In the genomic region with DNA sequence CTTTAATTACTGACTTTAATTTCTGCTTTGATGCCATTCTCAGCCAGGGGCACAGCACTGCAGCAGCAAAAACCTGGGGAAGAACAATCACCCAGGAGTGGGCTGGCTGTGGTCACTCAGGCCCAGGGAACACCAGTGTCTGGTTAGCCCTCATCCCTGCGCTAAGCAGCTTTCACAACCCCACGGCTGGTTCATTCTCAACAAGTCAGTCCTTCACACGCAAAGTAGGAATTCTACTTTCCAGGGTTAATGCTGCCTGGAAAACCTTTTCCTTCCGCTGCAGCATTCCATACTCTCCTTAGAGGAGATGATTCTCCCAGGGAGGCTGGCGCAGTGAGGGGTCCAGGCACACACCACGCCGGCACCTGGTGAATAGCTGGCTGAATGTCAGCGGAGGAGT, we compare ENCODE assay signal across 23 cellular contexts. TPM values are rescaled to one million over a fixed set of nuclear protein-coding genes. Genes with fewer than 3 reads are reported as not detected.
DNase-seq lines count a peak whose midpoint lies in the region; ATAC-seq and TF ChIP-seq lines count a peak whose summit lies in the region.
"Had no signal": no experiment of that assay in that cellular context is flagged by ENCODE, and none has a peak within 500 bp of the region (broad histone marks: within the 10 kb centered on the region; RNA-seq: fewer than 3 reads in every experiment).

No MANE protein-coding gene starts in this region.

- no peaks in the 10 kb centered on the region for H3K36me3 Mint-ChIP-seq in natural killer cell treated with Interleukin-12 subunit alpha and Interleukin-12 subunit beta and Interleukin-15 and Interleukin-18, amount 100 ng/mL, for 72 hours
- H3K36me3 Mint-ChIP-seq in natural killer cell (no peaks in the 10 kb centered on the region), neural progenitor cell (no peaks in the 10 kb centered on the region)
- H3K36me3 Mint-ChIP-seq: IgD-negative memory B cell had no signal

- H3K27me3 Mint-ChIP-seq in natural killer cell treated with Interleukin-12 subunit alpha and Interleukin-12 subunit beta and Interleukin-15 and Interleukin-18, amount 100 ng/mL, for 72 hours = no peaks in the 10 kb centered on the region
- H3K27me3 Mint-ChIP-seq in natural killer cell (ENCODE audit: low read depth in 2 of 2) (peaks cover 0 to 5% of the 10 kb centered on the region in 2 donors), neural progenitor cell (ENCODE audit: insufficient read depth, low read depth) (no peaks in the 10 kb centered on the region)
- H3K27me3 Mint-ChIP-seq: activated naive CD4-positive, alpha-beta T cell treated with anti-CD3 and anti-CD28 coated beads, Interleukin-2, amount 50 U/mL, for 24 hours; IgD-negative memory B cell had no signal

- H3K4me2 ChIP-seq in neural progenitor cell = peak overlapping the region; percentile 25

- no peaks in the 10 kb centered on the region for H3F3A ChIP-seq in neural progenitor cell (ENCODE audit: low read depth)

- no peaks in the 10 kb centered on the region for H3K9me3 Mint-ChIP-seq in natural killer cell treated with Interleukin-12 subunit alpha and Interleukin-12 subunit beta and Interleukin-15 and Interleukin-18, amount 100 ng/mL, for 72 hours
- H3K9me3 Mint-ChIP-seq in natural killer cell = no peaks in the 10 kb centered on the region
- H3K9me3 Mint-ChIP-seq in neural progenitor cell = peaks cover 7% of the 10 kb centered on the region
- H3K9me3 Mint-ChIP-seq: activated naive CD4-positive, alpha-beta T cell treated with anti-CD3 and anti-CD28 coated beads, Interleukin-2, amount 50 U/mL, for 24 hours; activated T-helper 1 cell treated with anti-CD3 and anti-CD28 coated beads, Interleukin-12 subunit alpha, Interleukin-12 subunit beta, Interleukin-2, Interleukin-4 antibody, amounts not matched to agents 30 ng/mL and 10 ng/mL and 1 ng/mL, durations not matched to agents 14 hours and 24 hours and 36 hours; IgD-negative memory B cell; T-helper 2 cell treated with Interferon-gamma antibody and Interleukin-4, amounts not matched to agents 5 μg/mL and 100 μg/mL, for 36 hours had no signal

- peak overlapping the region; percentile 7 for H3K4me3 Mint-ChIP-seq in natural killer cell treated with Interleukin-12 subunit alpha and Interleukin-12 subunit beta and Interleukin-15 and Interleukin-18, amount 100 ng/mL, for 72 hours
- H3K4me3 Mint-ChIP-seq in natural killer cell (no peak overlapping the region), neural progenitor cell (no peak overlapping the region)
- H3K4me3 Mint-ChIP-seq: activated naive CD4-positive, alpha-beta T cell treated with anti-CD3 and anti-CD28 coated beads, Interleukin-2, amount 50 U/mL, for 24 hours; activated T-helper 1 cell treated with anti-CD3 and anti-CD28 coated beads, Interleukin-12 subunit alpha, Interleukin-12 subunit beta, Interleukin-2, Interleukin-4 antibody, amounts not matched to agents 30 ng/mL and 10 ng/mL and 1 ng/mL, durations not matched to agents 14 hours and 24 hours and 36 hours; IgD-negative memory B cell; nephron progenitor cell; T-helper 2 cell treated with Interferon-gamma antibody and Interleukin-4, amounts not matched to agents 5 μg/mL and 100 μg/mL, for 36 hours had no signal

- H3K4me3 ChIP-seq in brain microvascular endothelial cell (ENCODE audit: low read depth, low read length) (no peak overlapping the region), neural progenitor cell (no peak overlapping the region)
- H3K4me3 ChIP-seq: BLaER1 treated with 17β-estradiol and CSF1 and Interleukin-3, amounts not matched to agents 10 nM and 100 nM; prostate gland; vagina had no signal

- peaks cover 13% of the 10 kb centered on the region for H3K4me1 ChIP-seq in neural progenitor cell
- H3K4me1 ChIP-seq: prostate gland, vagina had no signal

- no peaks in the 10 kb centered on the region for H3K79me2 ChIP-seq in neural progenitor cell (ENCODE audit: low read depth)

- no peak overlapping the region for H3K9ac ChIP-seq in neural progenitor cell
- H3K9ac ChIP-seq: BLaER1 treated with 17β-estradiol and CSF1 and Interleukin-3, amounts not matched to agents 10 nM and 100 nM had no signal

- H3K27me3 ChIP-seq in brain microvascular endothelial cell (replicated peaks) (no peaks in the 10 kb centered on the region), neural progenitor cell (no peaks in the 10 kb centered on the region)
- H3K27me3 ChIP-seq: BLaER1 treated with 17β-estradiol and CSF1 and Interleukin-3, amounts not matched to agents 10 nM and 100 nM; vagina had no signal

- intact Hi-C loops in natural killer cell (cut with micrococcal nuclease) = no loop called here

- H3K27ac ChIP-seq in brain microvascular endothelial cell = peak overlapping the region; percentile 26
- H3K27ac ChIP-seq in neural progenitor cell = no peak overlapping the region
- H3K27ac ChIP-seq: BLaER1 treated with 17β-estradiol and CSF1 and Interleukin-3, amounts not matched to agents 10 nM and 100 nM; prostate gland; vagina had no signal

- H3K9me3 ChIP-seq in neural progenitor cell (ENCODE audit: low read depth) = no peaks in the 10 kb centered on the region
- H3K9me3 ChIP-seq: prostate gland, vagina had no signal

- no peaks in the 10 kb centered on the region for H3K36me3 ChIP-seq in brain microvascular endothelial cell (replicated peaks)
- no peaks in the 10 kb centered on the region for H3K36me3 ChIP-seq in neural progenitor cell
- H3K36me3 ChIP-seq: BLaER1 treated with 17β-estradiol and CSF1 and Interleukin-3, amounts not matched to agents 10 nM and 100 nM; prostate gland; vagina had no signal

- H4K20me1 ChIP-seq in neural progenitor cell (ENCODE audit: low read depth) = no peaks in the 10 kb centered on the region
- H4K20me1 ChIP-seq: BLaER1 treated with 17β-estradiol and CSF1 and Interleukin-3, amounts not matched to agents 10 nM and 100 nM had no signal

- H3K27ac Mint-ChIP-seq in natural killer cell treated with Interleukin-12 subunit alpha and Interleukin-12 subunit beta and Interleukin-15 and Interleukin-18, amount 100 ng/mL, for 72 hours = no peak overlapping the region
- H3K27ac Mint-ChIP-seq in natural killer cell = no peak overlapping the region
- no peak overlapping the region for H3K27ac Mint-ChIP-seq in neural progenitor cell
- H3K27ac Mint-ChIP-seq: activated naive CD4-positive, alpha-beta T cell treated with anti-CD3 and anti-CD28 coated beads, Interleukin-2, amount 50 U/mL, for 24 hours; activated T-helper 1 cell treated with anti-CD3 and anti-CD28 coated beads, Interleukin-12 subunit alpha, Interleukin-12 subunit beta, Interleukin-2, Interleukin-4 antibody, amounts not matched to agents 30 ng/mL and 10 ng/mL and 1 ng/mL, durations not matched to agents 14 hours and 24 hours and 36 hours; IgD-negative memory B cell; nephron progenitor cell; T-helper 2 cell treated with Interferon-gamma antibody and Interleukin-4, amounts not matched to agents 5 μg/mL and 100 μg/mL, for 36 hours had no signal

- ATAC-seq in natural killer cell treated with Interleukin-12 subunit alpha and Interleukin-12 subunit beta and Interleukin-15 and Interleukin-18, amount 100 ng/mL, for 72 hours = no peak
- ATAC-seq in natural killer cell = no peak
- no peak for ATAC-seq in HG03521 (IDR thresholded peaks at IDR 0.05; ENCODE audit: unreplicated experiment)
- no peak for ATAC-seq in left lobe of liver

- no peak for DNase-seq in natural killer cell treated with Interleukin-12 subunit alpha and Interleukin-12 subunit beta and Interleukin-15 and Interleukin-18, amount 100 ng/mL, for 72 hours (ENCODE audit: low spot score)
- DNase-seq in natural killer cell (no peak), brain microvascular endothelial cell (no peak), neural progenitor cell (ENCODE audit: low spot score) (no peak), left lobe of liver (ENCODE audit: low spot score) (no peak), NCI-H1092 treated with DMSO at 0.1 percent for 48 hours (lab: John Stamatoyannopoulos, UW) (no peak)
- no peak for DNase-seq in activated naive CD4-positive, alpha-beta T cell (lab: John Stamatoyannopoulos, UW)
- DNase-seq: activated CD4-positive, alpha-beta T cell treated with anti-CD3 and anti-CD28 coated beads, Interleukin-2, amount 50 U/mL, for 4 hours; effector CD8-positive, alpha-beta T cell; head of caudate nucleus; NCI-H1092; NCI-H2029; nephron progenitor cell; stimulated activated CD4-positive, alpha-beta T cell treated with anti-CD3 and anti-CD28 coated beads, Interleukin-1b, Interleukin-23, amount 100 ng/mL, for 48 hours had no signal

- H2AFZ ChIP-seq in neural progenitor cell (replicated peaks) = no peak overlapping the region

- H3K4me1 Mint-ChIP-seq in natural killer cell treated with Interleukin-12 subunit alpha and Interleukin-12 subunit beta and Interleukin-15 and Interleukin-18, amount 100 ng/mL, for 72 hours (ENCODE audit: low read depth in 2 of 2) = peaks cover 33 to 46% of the 10 kb centered on the region in 2 donors
- peaks cover 26 to 37% of the 10 kb centered on the region in 2 donors for H3K4me1 Mint-ChIP-seq in natural killer cell
- H3K4me1 Mint-ChIP-seq in neural progenitor cell = peaks cover 10% of the 10 kb centered on the region

- in situ Hi-C loops in brain microvascular endothelial cell (cut with HindIII; ENCODE audit: low pct_ligation_motif_present, low sequenced_read_pairs) = no loop called here

- TF ChIP-seq CTCF in natural killer cell (IDR thresholded peaks at IDR 0.05) = no peak
- no peak for TF ChIP-seq CTCF in brain microvascular endothelial cell (IDR thresholded peaks at IDR 0.05; ENCODE audit: low read depth, low read length, missing control alignments)
- TF ChIP-seq CTCF in neural progenitor cell (IDR thresholded peaks at IDR 0.05) = no peak

RNA-seq across cellular contexts. Expression of a gene that starts 24.3 kb away (rescaled TPM):
- total RNA-seq in natural killer cell treated with Interleukin-12 subunit alpha and Interleukin-12 subunit beta and Interleukin-15 and Interleukin-18, amount 100 ng/mL, for 72 hours = 1 to 10 TPM; 1.2 to 4.7 TPM
- 1 to 10 TPM in 2 of 3 donors, under 1 TPM in 1; 0.52 to 3.3 (median 1.6) TPM for total RNA-seq in natural killer cell
- total RNA-seq in neural progenitor cell (ENCODE audit: low replicate concordance) = not detected in 2 replicates
- total RNA-seq in left lobe of liver = 2.0 TPM
- total RNA-seq: epithelial cell of proximal tubule had no signal
